23 cellular contexts compared by ENCODE assay signal in genomic region chr13:59047546-59047945, GRCh38.
"Had no signal": no experiment of that assay in that cellular context is flagged by ENCODE, and none has a peak within 500 bp of the region (broad histone marks: within the 10 kb centered on the region; RNA-seq: fewer than 3 reads in every experiment).

No MANE protein-coding gene starts in this region.

- H3K27me3 Mint-ChIP-seq: activated naive CD4-positive, alpha-beta T cell treated with anti-CD3 and anti-CD28 coated beads, Interleukin-2, amount 50 U/mL, for 24 hours; IgD-negative memory B cell; T-helper 17 cell had no signal

- H3K4me1 Mint-ChIP-seq: activated naive CD4-positive, alpha-beta T cell treated with anti-CD3 and anti-CD28 coated beads, Interleukin-2, amount 50 U/mL, for 24 hours; T-helper 17 cell had no signal

- H3K36me3 Mint-ChIP-seq: activated naive CD4-positive, alpha-beta T cell treated with anti-CD3 and anti-CD28 coated beads, Interleukin-2, amount 50 U/mL, for 24 hours; WTC11 had no signal

- ATAC-seq: activated CD8-positive, alpha-beta T cell treated with anti-CD3 and anti-CD28 coated beads, Interleukin-2, amount 10 ng/mL, durations not matched to agents 7 days and 5 days; T-helper 17 cell; WTC11 had no signal

- H3K4me3 Mint-ChIP-seq: activated CD8-positive, alpha-beta T cell treated with anti-CD3 and anti-CD28 coated beads, Interleukin-2, amount 10 ng/mL, durations not matched to agents 7 days and 5 days; activated naive CD4-positive, alpha-beta T cell treated with anti-CD3 and anti-CD28 coated beads, Interleukin-2, amount 50 U/mL, for 24 hours; activated T-helper 1 cell treated with anti-CD3 and anti-CD28 coated beads, Interleukin-12 subunit alpha, Interleukin-12 subunit beta, Interleukin-2, Interleukin-4 antibody, amounts not matched to agents 30 ng/mL and 10 ng/mL and 1 ng/mL, durations not matched to agents 14 hours and 24 hours and 36 hours; IgD-negative memory B cell; T-helper 17 cell; WTC11 had no signal

- DNase-seq: activated CD4-positive, alpha-beta T cell treated with anti-CD3 and anti-CD28 coated beads for 48 hours; activated CD4-positive, alpha-beta T cell treated with anti-CD3 and anti-CD28 coated beads, Interleukin-2, amount 50 U/mL, for 4 hours; activated CD4-positive, CD25-positive, alpha-beta regulatory T cell treated with anti-CD3 and anti-CD28 coated beads, Interleukin-2, amount 50 U/mL, for 72 hours; activated CD8-positive, alpha-beta memory T cell treated with anti-CD3 and anti-CD28 coated beads, Interleukin-2, amount 50 U/mL, for 48 hours; activated CD8-positive, alpha-beta T cell treated with anti-CD3 and anti-CD28 coated beads, Interleukin-2, amount 10 ng/mL, durations not matched to agents 7 days and 5 days; activated effector memory CD4-positive, alpha-beta T cell treated with Interleukin-2 at 50 U/mL for 16 hours; activated naive CD4-positive, alpha-beta T cell; activated T-cell treated with anti-CD3 and anti-CD28 coated beads, Interleukin-2, amount 50 U/mL, for 1 hour; amniotic stem cell; KG1; NCI-H1092; NCI-H1417 treated with DMSO at 0.1 percent for 48 hours; NCI-H187; NCI-H2081; NCI-H446; NCI-H524; SIG-M5; T-helper 17 cell; T-helper 9 cell had no signal

- H3K27ac Mint-ChIP-seq: activated CD8-positive, alpha-beta T cell treated with anti-CD3 and anti-CD28 coated beads, Interleukin-2, amount 10 ng/mL, durations not matched to agents 7 days and 5 days; activated naive CD4-positive, alpha-beta T cell treated with anti-CD3 and anti-CD28 coated beads, Interleukin-2, amount 50 U/mL, for 24 hours; activated T-helper 1 cell treated with anti-CD3 and anti-CD28 coated beads, Interleukin-12 subunit alpha, Interleukin-12 subunit beta, Interleukin-2, Interleukin-4 antibody, amounts not matched to agents 30 ng/mL and 10 ng/mL and 1 ng/mL, durations not matched to agents 14 hours and 24 hours and 36 hours; IgD-negative memory B cell; T-helper 17 cell; WTC11 had no signal

- H3K9me3 Mint-ChIP-seq: WTC11 had no signal
